In the genomic region with DNA sequence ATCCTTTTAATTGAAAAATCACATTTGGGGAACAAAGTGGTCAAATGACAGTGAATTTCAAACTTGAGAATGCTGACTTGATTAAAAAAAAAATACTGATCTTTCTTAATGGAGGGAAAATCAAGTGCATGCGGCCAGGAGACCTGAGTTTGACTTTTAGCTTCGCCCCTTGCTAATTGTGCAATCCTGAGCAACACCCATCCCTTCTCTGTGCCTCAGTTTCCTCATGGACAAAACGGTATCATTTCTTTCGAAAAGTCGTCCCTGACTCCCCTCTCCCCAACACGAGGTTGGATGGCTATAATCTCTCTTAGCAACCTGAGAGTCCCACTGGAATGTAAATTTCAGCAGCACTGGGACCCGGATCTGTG, we compare ENCODE assay signal across 1 cellular context.
TF ChIP-seq lines count a peak whose summit lies in the region.

No MANE protein-coding gene starts in this region.

TF ChIP-seq in IMR-90, 13 proteins besides CTCF, POLR2A, EP300 and RAD21:
- no peak for TF ChIP-seq RFX5 (IDR thresholded peaks at IDR 0.05; ENCODE audit: low read depth, low read length)
- TF ChIP-seq CEBPB (IDR thresholded peaks at IDR 0.05; ENCODE audit: low read depth, low read length), result peak; percentile 71
